Comparison of ENCODE assay signal across 8 cellular contexts in genomic region chr22:30262917-30263741, GRCh38. TPM values are rescaled to one million over a fixed set of nuclear protein-coding genes. Genes with fewer than 3 reads are reported as not detected.
DNase-seq lines count a peak whose midpoint lies in the region; ATAC-seq, FAIRE-seq and TF ChIP-seq lines count a peak whose summit lies in the region.

No MANE protein-coding gene starts in this region.

- H3K27me3 ChIP-seq in DND-41 (ENCODE audit: insufficient read depth, low read length, poor library complexity), result no peaks in the 10 kb centered on the region
- H3K27me3 ChIP-seq in Loucy (ENCODE audit: insufficient read depth, low read length, poor library complexity, severe bottlenecking), result no peaks in the 10 kb centered on the region
- no peaks in the 10 kb centered on the region for H3K27me3 ChIP-seq in ascending aorta
- H3K27me3 ChIP-seq in small intestine (ENCODE audit: control insufficient read depth in 2 of 2, insufficient read depth in 2 of 2, low read length in 2 of 2), result no peaks in the 10 kb centered on the region

- H3K4me3 ChIP-seq in DND-41 (ENCODE audit: low read depth in 1 of 2, low read length in 2 of 2) (peak overlapping the region; percentile 70 to 85; a peak in 3 of 4 replicates), Loucy (ENCODE audit: low read length, poor library complexity, severe bottlenecking) (peak overlapping the region; percentile 47), ascending aorta (peak overlapping the region in 1 of 2 donors; percentile 31), small intestine (ENCODE audit: low read depth in 1 of 2, low read length in 2 of 2) (peak overlapping the region in 1 of 2 donors; percentile 3)

- peak; percentile 92 for TF ChIP-seq CTCF in DND-41 (IDR thresholded peaks at IDR 0.05; ENCODE audit: borderline replicate concordance, extremely low read depth, low read length, poor library complexity, severe bottlenecking)
- peak; percentile 93 for TF ChIP-seq CTCF in Loucy (conservative IDR thresholded peaks at IDR 0.05; ENCODE audit: low read length)
- peak; percentile 96 to 98 (median 96) for TF ChIP-seq CTCF in ascending aorta (IDR thresholded peaks at IDR 0.05)

- peaks cover 60% of the 10 kb centered on the region for H3K36me3 Mint-ChIP-seq in T-helper 2 cell treated with Interferon-gamma antibody and Interleukin-4, amounts not matched to agents 5 μg/mL and 100 μg/mL, for 36 hours (ENCODE audit: low read depth)

- peak overlapping the region; percentile 96 for H3K27ac ChIP-seq in DND-41 (ENCODE audit: low read length)
- no peak overlapping the region for H3K27ac ChIP-seq in ascending aorta
- H3K27ac ChIP-seq in small intestine (ENCODE audit: low read depth in 1 of 2, low read length in 1 of 2), result no peak overlapping the region

- H3K9ac ChIP-seq in DND-41 (ENCODE audit: low read depth, low read length), result peak overlapping the region; percentile 93
- peak overlapping the region; percentile 52 for H3K9ac ChIP-seq in Loucy (ENCODE audit: low read depth, low read length, poor library complexity, severe bottlenecking)

- FAIRE-seq in small intestine (lab: Jason Lieb, UNC), result no peak

- peak overlapping the region; percentile 97 for H3K4me3 Mint-ChIP-seq in T-helper 2 cell treated with Interferon-gamma antibody and Interleukin-4, amounts not matched to agents 5 μg/mL and 100 μg/mL, for 36 hours

- peak overlapping the region; percentile 99 for H3K4me2 ChIP-seq in DND-41 (ENCODE audit: insufficient read depth, low read length)
- H3K4me2 ChIP-seq in Loucy (ENCODE audit: low read depth, low read length, poor library complexity, severe bottlenecking), result peak overlapping the region; percentile 56

- H4K20me1 ChIP-seq in DND-41 (ENCODE audit: insufficient read depth, low read length), result peaks cover 38% of the 10 kb centered on the region
- peaks cover 8% of the 10 kb centered on the region for H4K20me1 ChIP-seq in Loucy (ENCODE audit: insufficient read depth, low read length, poor library complexity, severe bottlenecking)

- 26 to 29% (median 27%) methylated on average over 27 of the region's 27 CpGs for WGBS in small intestine, 3 donors

- ATAC-seq in DND-41 (ENCODE audit: insufficient read depth, low read depth) (peak; percentile 25), GM19467 (IDR thresholded peaks at IDR 0.05; ENCODE audit: unreplicated experiment) (no peak), GM21367 (IDR thresholded peaks at IDR 0.05; ENCODE audit: unreplicated experiment) (no peak)

- H3K36me3 ChIP-seq in DND-41 (ENCODE audit: insufficient read depth, low read length) (peaks cover 55% of the 10 kb centered on the region), Loucy (ENCODE audit: insufficient read depth, low read length) (no peaks in the 10 kb centered on the region), ascending aorta (no peaks in the 10 kb centered on the region), small intestine (ENCODE audit: control insufficient read depth in 2 of 2, insufficient read depth in 2 of 2, low read length in 2 of 2) (no peaks in the 10 kb centered on the region)

- peak overlapping the region; percentile 87 for H3K27ac Mint-ChIP-seq in T-helper 2 cell treated with Interferon-gamma antibody and Interleukin-4, amounts not matched to agents 5 μg/mL and 100 μg/mL, for 36 hours

- H3K4me1 ChIP-seq in DND-41 (ENCODE audit: insufficient read depth, low read length), result peaks cover 64% of the 10 kb centered on the region
- H3K4me1 ChIP-seq in Loucy (ENCODE audit: insufficient read depth, low read length, poor library complexity, severe bottlenecking), result peaks cover 29% of the 10 kb centered on the region
- H3K4me1 ChIP-seq in ascending aorta, result no peaks in the 10 kb centered on the region
- peaks cover 0 to 2% of the 10 kb centered on the region in 2 donors for H3K4me1 ChIP-seq in small intestine (ENCODE audit: control insufficient read depth in 2 of 2, insufficient read depth in 1 of 2, low read depth in 1 of 2, low read length in 1 of 2)

- DNase-seq in DND-41, result peak; percentile 90
- DNase-seq in T-helper 2 cell treated with Interferon-gamma antibody and Interleukin-4, amounts not matched to agents 5 μg/mL and 100 μg/mL, for 36 hours (ENCODE audit: low spot score), result peak; percentile 71
- peak; percentile 61 to 87 for DNase-seq in ascending aorta (ENCODE audit: low spot score in 2 of 2)
- peak in 44 of 51 donors; percentile 12 to 78 (median 47) for DNase-seq in hypothalamus (lab: John Stamatoyannopoulos, UW)
- peak; percentile 50 for DNase-seq in small intestine

- intact Hi-C loops in ascending aorta (cut with DNase I), result loop anchor here (1.0 to 5.0 kb wide), 3 partner anchors 24 to 219 kb away; partner anchors contain the start of gene RNF215

- no peaks in the 10 kb centered on the region for H3K9me2 ChIP-seq in Loucy (replicated peaks; ENCODE audit: low read depth, low read length)

- no peaks in the 10 kb centered on the region for H3F3A ChIP-seq in Loucy (ENCODE audit: low read depth)

- no peaks in the 10 kb centered on the region for H3K9me3 Mint-ChIP-seq in T-helper 2 cell treated with Interferon-gamma antibody and Interleukin-4, amounts not matched to agents 5 μg/mL and 100 μg/mL, for 36 hours

- H2AFZ ChIP-seq in DND-41 (ENCODE audit: low read depth, low read length) (no peak overlapping the region), Loucy (ENCODE audit: low read length) (peak overlapping the region; percentile 72)

- H3K79me2 ChIP-seq in DND-41 (ENCODE audit: insufficient read depth, low read length), result peaks cover 63% of the 10 kb centered on the region
- H3K79me2 ChIP-seq in Loucy (ENCODE audit: insufficient read depth, low read length), result peaks cover 22% of the 10 kb centered on the region

- no peaks in the 10 kb centered on the region for H3K27me3 Mint-ChIP-seq in T-helper 2 cell treated with Interferon-gamma antibody and Interleukin-4, amounts not matched to agents 5 μg/mL and 100 μg/mL, for 36 hours (ENCODE audit: low read depth)

- peaks cover 45% of the 10 kb centered on the region for H3K4me1 Mint-ChIP-seq in T-helper 2 cell treated with Interferon-gamma antibody and Interleukin-4, amounts not matched to agents 5 μg/mL and 100 μg/mL, for 36 hours (ENCODE audit: low read depth)

- H3K9me3 ChIP-seq in DND-41 (ENCODE audit: insufficient read depth, low read length, severe bottlenecking), result no peaks in the 10 kb centered on the region
- H3K9me3 ChIP-seq in Loucy (ENCODE audit: insufficient read depth, low read depth, low read length), result no peaks in the 10 kb centered on the region
- no peaks in the 10 kb centered on the region for H3K9me3 ChIP-seq in ascending aorta
- no peaks in the 10 kb centered on the region for H3K9me3 ChIP-seq in small intestine (ENCODE audit: control insufficient read depth, low read depth)

RNA-seq across cellular contexts. Expression of gene OSM, which starts 3.5 kb away (rescaled TPM):
- total RNA-seq in ascending aorta, result not detected
- under 1 TPM in 1 of 3 donors, not detected in 2; 0.55 TPM for polyA plus RNA-seq in small intestine

RNA-seq across cellular contexts. Expression of gene LIF, which starts 16.6 kb away (rescaled TPM):
- not detected for total RNA-seq in ascending aorta
- polyA plus RNA-seq in small intestine, result 1 to 10 TPM; 3.0 to 7.7 (median 4.2) TPM

RNA-seq across cellular contexts. Expression of gene CASTOR1, which starts 26.2 kb away (rescaled TPM):
- total RNA-seq in ascending aorta, result 55.9 TPM
- 1 to 10 TPM; 2.0 to 7.0 (median 2.2) TPM for polyA plus RNA-seq in small intestine
